ENCODE assay signal across 17 cellular contexts in genomic region chr4:1785592-1785991, GRCh38. TPM values are rescaled to one million over a fixed set of nuclear protein-coding genes. Genes with fewer than 3 reads are reported as not detected.
A peak's percentile ranks its signal among the peaks of the same experiment; 100 is the strongest.
DNase-seq lines count a peak whose midpoint lies in the region; ATAC-seq and TF ChIP-seq lines count a peak whose summit lies in the region.
"Had no signal": no experiment of that assay in that cellular context is flagged by ENCODE, and none has a peak within 500 bp of the region (broad histone marks: within the 10 kb centered on the region; RNA-seq: fewer than 3 reads in every experiment).

No MANE protein-coding gene starts in this region.

- peak overlapping the region; percentile 92 for H3K18ac ChIP-seq in neuronal stem cell (ENCODE audit: low read length)

- no peak overlapping the region for H3K4me2 ChIP-seq in neuronal stem cell (ENCODE audit: insufficient read depth, low read length, poor library complexity, severe bottlenecking)
- H3K4me2 ChIP-seq: GM23338 had no signal

- H3K9ac ChIP-seq in neuronal stem cell (ENCODE audit: low read depth, low read length, poor library complexity): peak overlapping the region; percentile 60

- no peak for DNase-seq in stimulated activated naive CD8-positive, alpha-beta T cell treated with anti-CD3 and anti-CD28 coated beads, Interleukin-15, amount 100 ng/mL, for 72 hours
- no peak for DNase-seq in stimulated activated naive CD8-positive, alpha-beta T cell treated with anti-CD3 and anti-CD28 coated beads, Interleukin-15, Interleukin-2, amounts not matched to agents 100 U/mL and 50 U/mL, for 24 hours
- no peak for DNase-seq in neuronal stem cell (ENCODE audit: low spot score)
- no peak for DNase-seq in ecto neural progenitor cell (ENCODE audit: low spot score)
- DNase-seq in Kasumi-1 (lab: John Stamatoyannopoulos, UW): no peak
- DNase-seq in RKO (ENCODE audit: low spot score): no peak
- no peak for DNase-seq in foreskin fibroblast
- DNase-seq: KG1, MV-4-11, NCI-H1694 treated with DMSO at 0.1 percent for 48 hours, NCI-H510A, NCI-H748 treated with DMSO at 0.1 percent for 48 hours, SHP77 treated with DMSO at 0.1 percent for 48 hours had no signal

- peak overlapping the region; percentile 9 for H2BK5ac ChIP-seq in neuronal stem cell (ENCODE audit: low read length)

- H3K27ac ChIP-seq in esophagus (ENCODE audit: low read depth in 2 of 2, low read length in 1 of 2) (peak overlapping the region; percentile 92), neuronal stem cell (replicated peaks; ENCODE audit: low read length) (no peak overlapping the region)
- H3K27ac ChIP-seq: C4-2B had no signal

- no peak overlapping the region for H3K4me3 Mint-ChIP-seq in stimulated activated naive CD8-positive, alpha-beta T cell treated with anti-CD3 and anti-CD28 coated beads, Interleukin-15, amount 100 ng/mL, for 72 hours
- H3K4me3 Mint-ChIP-seq: GM23338 had no signal

- H3K27me3 ChIP-seq in esophagus (ENCODE audit: control insufficient read depth in 1 of 2, insufficient read depth in 2 of 2, low read length in 2 of 2): no peaks in the 10 kb centered on the region
- peaks cover 0 to 33% (median 0%) of the 10 kb centered on the region in 3 experiments for H3K27me3 ChIP-seq in neuronal stem cell (ENCODE audit: control insufficient read depth in 3 of 3, insufficient read depth in 3 of 3, low read depth in 1 of 3, low read length in 3 of 3)

- H2BK15ac ChIP-seq in neuronal stem cell (ENCODE audit: low read length): peak overlapping the region; percentile 99

- no peak overlapping the region for H4K91ac ChIP-seq in neuronal stem cell (ENCODE audit: low read depth, low read length, poor library complexity)

- peaks cover under 1% of the 10 kb centered on the region for H3K27me3 Mint-ChIP-seq in stimulated activated naive CD8-positive, alpha-beta T cell treated with anti-CD3 and anti-CD28 coated beads, Interleukin-15, amount 100 ng/mL, for 72 hours

- H3K4me1 ChIP-seq in esophagus (ENCODE audit: control insufficient read depth in 2 of 2, insufficient read depth in 2 of 2, low read length in 1 of 2): peaks cover 8 to 64% of the 10 kb centered on the region in 2 donors
- H3K4me1 ChIP-seq in neuronal stem cell (ENCODE audit: control insufficient read depth in 2 of 2, insufficient read depth in 1 of 2, low read depth in 1 of 2, low read length in 2 of 2): peaks cover 7 to 36% of the 10 kb centered on the region in 2 donors

- peak overlapping the region; percentile 58 for H2BK12ac ChIP-seq in neuronal stem cell (ENCODE audit: low read length)

- TF ChIP-seq CTCF in foreskin fibroblast (IDR thresholded peaks at IDR 0.05; ENCODE audit: low read depth, low read length): no peak

- H3K79me1 ChIP-seq in neuronal stem cell (ENCODE audit: low read depth, low read length): peaks cover 2% of the 10 kb centered on the region

- peak; percentile 14 for ATAC-seq in stimulated activated naive CD8-positive, alpha-beta T cell treated with anti-CD3 and anti-CD28 coated beads, Interleukin-15, amount 100 ng/mL, for 72 hours
- no peak for ATAC-seq in stimulated activated naive CD8-positive, alpha-beta T cell treated with anti-CD3 and anti-CD28 coated beads, Interleukin-15, Interleukin-2, amounts not matched to agents 100 U/mL and 50 U/mL, for 24 hours
- ATAC-seq: GM23338, HCT116 had no signal

- H3K9me3 Mint-ChIP-seq in stimulated activated naive CD8-positive, alpha-beta T cell treated with anti-CD3 and anti-CD28 coated beads, Interleukin-15, amount 100 ng/mL, for 72 hours: no peaks in the 10 kb centered on the region
- H3K9me3 Mint-ChIP-seq: GM23338 had no signal

- H3K9me3 ChIP-seq in esophagus (ENCODE audit: control insufficient read depth in 2 of 2, insufficient read depth in 1 of 2, low read depth in 1 of 2, low read length in 1 of 2) (no peaks in the 10 kb centered on the region), neuronal stem cell (replicated peaks in 1 of 2; ENCODE audit: control insufficient read depth in 2 of 2, insufficient read depth in 1 of 2, low read depth in 1 of 2, low read length in 2 of 2) (peaks cover 0 to 1% of the 10 kb centered on the region in 2 donors)

- peak overlapping the region; percentile 73 for H3K23ac ChIP-seq in neuronal stem cell (ENCODE audit: low read depth, low read length, poor library complexity)

- no peaks in the 10 kb centered on the region for H3K36me3 ChIP-seq in esophagus (ENCODE audit: control insufficient read depth in 2 of 2, insufficient read depth in 2 of 2, low read length in 1 of 2)
- H3K36me3 ChIP-seq in neuronal stem cell (replicated peaks in 1 of 2; ENCODE audit: control insufficient read depth in 2 of 2, insufficient read depth in 2 of 2, low read length in 2 of 2): no peaks in the 10 kb centered on the region

- H2AK5ac ChIP-seq in neuronal stem cell (ENCODE audit: low read depth, low read length): peak overlapping the region; percentile 99

- no peaks in the 10 kb centered on the region for H3K4me1 Mint-ChIP-seq in stimulated activated naive CD8-positive, alpha-beta T cell treated with anti-CD3 and anti-CD28 coated beads, Interleukin-15, amount 100 ng/mL, for 72 hours

- peak overlapping the region; percentile 92 for H2AFZ ChIP-seq in neuronal stem cell (ENCODE audit: low read length)
- H2AFZ ChIP-seq: GM23338 had no signal

- H3K4ac ChIP-seq in neuronal stem cell (ENCODE audit: low read length): no peak overlapping the region

- 69 to 72% methylated on average over 11 of the region's 11 CpGs for WGBS in esophagus, 2 donors
- WGBS in neuronal stem cell (ENCODE audit: extremely low coverage in 2 of 2, insufficient read length in 2 of 2, insufficient replicate concordance in 1 of 2), 2 donors: no CpG with 5 or more reads among the region's 11 CpGs

- no peak overlapping the region for H4K8ac ChIP-seq in neuronal stem cell (ENCODE audit: low read depth, low read length)

- H3K27ac Mint-ChIP-seq in stimulated activated naive CD8-positive, alpha-beta T cell treated with anti-CD3 and anti-CD28 coated beads, Interleukin-15, amount 100 ng/mL, for 72 hours: no peak overlapping the region
- H3K27ac Mint-ChIP-seq: GM23338 had no signal

- H2BK120ac ChIP-seq in neuronal stem cell (ENCODE audit: low read depth, low read length): no peak overlapping the region

- H3K14ac ChIP-seq in neuronal stem cell (ENCODE audit: low read length): peak overlapping the region; percentile 94

- H3K4me3 ChIP-seq in esophagus (ENCODE audit: low read depth in 1 of 2, low read length in 2 of 2): no peak overlapping the region
- no peak overlapping the region for H3K4me3 ChIP-seq in neuronal stem cell (ENCODE audit: low read length in 2 of 2)
- no peak overlapping the region for H3K4me3 ChIP-seq in foreskin fibroblast (ENCODE audit: low read depth in 1 of 2, low read length in 2 of 2)
- H3K4me3 ChIP-seq: GM23338 had no signal

RNA-seq across cellular contexts. Expression of gene FGFR3, which starts 7.5 kb away (rescaled TPM):
- 100 to 1,000 TPM in 1 of 2 donors, 10 to 100 TPM in 1; 97.6 to 121 TPM for polyA plus RNA-seq in esophagus
- 7.2 TPM for polyA plus RNA-seq in neuronal stem cell (2013, experiment 1 of 2)
- 7.6 TPM for polyA plus RNA-seq in neuronal stem cell (2013, experiment 2 of 2)
